In genomic region chr2:25342372-25343186, GRCh38 we compare ENCODE assay signal across 8 cellular contexts. TPM values are rescaled to one million over a fixed set of nuclear protein-coding genes. Genes with fewer than 3 reads are reported as not detected.
DNase-seq lines count a peak whose midpoint lies in the region; ATAC-seq and TF ChIP-seq lines count a peak whose summit lies in the region.

No MANE protein-coding gene starts in this region.

- H3K4me3 Mint-ChIP-seq in chondrocyte (ENCODE audit: unreplicated experiment): peak overlapping the region; percentile 66

- no peaks in the 10 kb centered on the region for H3K36me3 ChIP-seq in kidney epithelial cell (ENCODE audit: control insufficient read depth, insufficient read depth, low read length)

- H3K4me3 ChIP-seq in kidney epithelial cell (ENCODE audit: low read depth, low read length): peak overlapping the region; percentile 58

- no peaks in the 10 kb centered on the region for H3K36me3 Mint-ChIP-seq in chondrocyte (ENCODE audit: low read depth)

- TF ChIP-seq CTCF in chondrocyte (IDR thresholded peaks at IDR 0.05) (peak; percentile 93), kidney epithelial cell (IDR thresholded peaks at IDR 0.05; ENCODE audit: insufficient read depth, low read length, poor library complexity, severe bottlenecking) (peak; percentile 90)

- no peaks in the 10 kb centered on the region for H3K27me3 Mint-ChIP-seq in chondrocyte (ENCODE audit: low read depth)

- in situ Hi-C loops in ACHN (cut with HindIII; ENCODE audit: low pct_ligation_motif_present, low pct_unique_long_range_greater_than_20kb, low sequenced_read_pairs): no loop called here

- no peaks in the 10 kb centered on the region for H3K9me3 Mint-ChIP-seq in chondrocyte (ENCODE audit: low read depth)

- H3K27ac Mint-ChIP-seq in chondrocyte (ENCODE audit: unreplicated experiment): peak overlapping the region; percentile 32

- H3K4me1 Mint-ChIP-seq in chondrocyte (ENCODE audit: low read depth): peaks cover 2% of the 10 kb centered on the region

- no peaks in the 10 kb centered on the region for H3K27me3 ChIP-seq in kidney epithelial cell (ENCODE audit: control insufficient read depth, insufficient read depth, low read length)

- DNase-seq in ACHN (peak; percentile 91), NCI-H2227 (lab: John Stamatoyannopoulos, UW; ENCODE audit: unreplicated experiment) (peak; percentile 85), chondrocyte (ENCODE audit: low spot score) (no peak), kidney epithelial cell (ENCODE audit: low read depth) (no peak)
- peak; percentile 58 to 65 for DNase-seq in activated CD4-positive, alpha-beta T cell treated with anti-CD3 and anti-CD28 coated beads for 24 hours (ENCODE audit: low read depth in 2 of 2)
- DNase-seq in stimulated activated CD4-positive, alpha-beta T cell treated with anti-CD3 and anti-CD28 coated beads, Interleukin-15, amount 100 ng/mL, for 1 hour (ENCODE audit: low read depth in 1 of 2, low spot score in 1 of 2): peak; percentile 54 to 72

- ATAC-seq in GM18867 (IDR thresholded peaks at IDR 0.05; ENCODE audit: unreplicated experiment) (peak; percentile 74), HG03095 (IDR thresholded peaks at IDR 0.05; ENCODE audit: unreplicated experiment) (peak; percentile 76)

RNA-seq across cellular contexts. Expression of gene DNMT3A, which starts 0.9 kb away (rescaled TPM):
- total RNA-seq in chondrocyte (43.9 to 56.7 TPM (median 45.4 TPM) in 3 replicates), kidney epithelial cell (19.7 and 25.3 TPM in 2 replicates)

Comparison
In these comparisons a context has a peak if more than half of its experiments do, and no peak if none do; other contexts are left out.
1. DNase-seq: peak in ACHN (single experiment), NCI-H2227 (single experiment), activated CD4-positive, alpha-beta T cell treated with anti-CD3 and anti-CD28 coated beads for 24 hours (2 of 2) and stimulated activated CD4-positive, alpha-beta T cell treated with anti-CD3 and anti-CD28 coated beads, Interleukin-15, amount 100 ng/mL, for 1 hour (2 of 2); none in chondrocyte (single experiment) and kidney epithelial cell (single experiment).